Comparison of ENCODE assay signal across 21 cellular contexts in the genomic region with DNA sequence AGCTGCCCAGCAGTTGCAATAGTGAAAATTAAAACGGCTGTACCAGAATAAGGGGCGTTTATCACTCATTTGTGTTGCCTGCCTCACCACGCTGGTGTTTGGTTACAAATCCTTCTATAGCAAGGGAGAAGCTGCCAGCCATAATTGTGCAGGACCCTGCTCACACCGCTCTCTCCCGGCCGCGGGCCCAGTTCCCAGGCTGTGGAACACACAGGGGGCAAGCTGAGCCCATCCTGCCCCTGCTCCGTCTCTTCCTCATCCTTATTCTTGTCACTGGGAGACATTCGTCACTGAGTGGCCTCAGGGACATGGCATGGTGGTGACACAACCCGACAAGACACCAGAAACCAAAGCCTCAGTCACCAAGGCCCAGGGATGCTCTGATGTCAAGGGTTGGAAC.
"Had no signal": no experiment of that assay in that cellular context is flagged by ENCODE, and none has a peak within 500 bp of the region (broad histone marks: within the 10 kb centered on the region; RNA-seq: fewer than 3 reads in every experiment).

No MANE protein-coding gene starts in this region.

- H3K9me3 ChIP-seq: gastrocnemius medialis, mucosa of descending colon, prostate gland, sigmoid colon, stomach, thyroid gland had no signal

- H3K27me3 Mint-ChIP-seq: naive B cell; natural killer cell treated with Interleukin-12 subunit alpha and Interleukin-12 subunit beta and Interleukin-15 and Interleukin-18, amount 100 ng/mL, for 72 hours had no signal

- ATAC-seq: gastrocnemius medialis; left cardiac atrium; mucosa of descending colon; natural killer cell treated with Interleukin-12 subunit alpha and Interleukin-12 subunit beta and Interleukin-15 and Interleukin-18, amount 100 ng/mL, for 72 hours; right cardiac atrium had no signal

- H3K36me3 Mint-ChIP-seq: memory B cell, naive B cell had no signal

- H3K4me2 ChIP-seq: hepatocyte had no signal

- DNase-seq: cortex of kidney; effector CD4-positive, alpha-beta T cell; gastrocnemius medialis; left cardiac atrium; mucosa of descending colon; naive B cell; right cardiac atrium; sigmoid colon; stimulated activated CD4-positive, alpha-beta T cell treated with anti-CD3 and anti-CD28 coated beads, Interleukin-15, amount 100 ng/mL, for 24 hours; stimulated activated CD4-positive, alpha-beta T cell treated with anti-CD3 and anti-CD28 coated beads, Interleukin-2, amount 100 ng/mL, for 48 hours; stimulated activated naive CD4-positive, alpha-beta T cell treated with Interleukin-2 at 50 U/mL for 16 hours; stomach; thyroid gland; trophoblast cell had no signal

- H3K27ac ChIP-seq: gastrocnemius medialis, hepatocyte, prostate gland, sigmoid colon, stomach, thyroid gland had no signal

- H3K36me3 ChIP-seq: gastrocnemius medialis, prostate gland, thyroid gland had no signal

- H2AFZ ChIP-seq: hepatocyte had no signal

- H3K4me3 Mint-ChIP-seq: memory B cell; mesothelial cell of epicardium; naive B cell; natural killer cell treated with Interleukin-12 subunit alpha and Interleukin-12 subunit beta and Interleukin-15 and Interleukin-18, amount 100 ng/mL, for 72 hours; neural crest cell had no signal

- H3K4me3 ChIP-seq: gastrocnemius medialis, hepatocyte, lung, mucosa of descending colon, prostate gland, sigmoid colon, stomach, thyroid gland had no signal

- H3K9me3 Mint-ChIP-seq: mesothelial cell of epicardium had no signal

- H3K4me1 Mint-ChIP-seq: mesothelial cell of epicardium had no signal

- H3K4me1 ChIP-seq: gastrocnemius medialis, prostate gland had no signal

- H3K27ac Mint-ChIP-seq: memory B cell; mesothelial cell of epicardium; naive B cell; natural killer cell treated with Interleukin-12 subunit alpha and Interleukin-12 subunit beta and Interleukin-15 and Interleukin-18, amount 100 ng/mL, for 72 hours had no signal

- H3K27me3 ChIP-seq: gastrocnemius medialis, hepatocyte, sigmoid colon, stomach, thyroid gland had no signal
